1 cellular context compared by ENCODE assay signal in the genomic region with DNA sequence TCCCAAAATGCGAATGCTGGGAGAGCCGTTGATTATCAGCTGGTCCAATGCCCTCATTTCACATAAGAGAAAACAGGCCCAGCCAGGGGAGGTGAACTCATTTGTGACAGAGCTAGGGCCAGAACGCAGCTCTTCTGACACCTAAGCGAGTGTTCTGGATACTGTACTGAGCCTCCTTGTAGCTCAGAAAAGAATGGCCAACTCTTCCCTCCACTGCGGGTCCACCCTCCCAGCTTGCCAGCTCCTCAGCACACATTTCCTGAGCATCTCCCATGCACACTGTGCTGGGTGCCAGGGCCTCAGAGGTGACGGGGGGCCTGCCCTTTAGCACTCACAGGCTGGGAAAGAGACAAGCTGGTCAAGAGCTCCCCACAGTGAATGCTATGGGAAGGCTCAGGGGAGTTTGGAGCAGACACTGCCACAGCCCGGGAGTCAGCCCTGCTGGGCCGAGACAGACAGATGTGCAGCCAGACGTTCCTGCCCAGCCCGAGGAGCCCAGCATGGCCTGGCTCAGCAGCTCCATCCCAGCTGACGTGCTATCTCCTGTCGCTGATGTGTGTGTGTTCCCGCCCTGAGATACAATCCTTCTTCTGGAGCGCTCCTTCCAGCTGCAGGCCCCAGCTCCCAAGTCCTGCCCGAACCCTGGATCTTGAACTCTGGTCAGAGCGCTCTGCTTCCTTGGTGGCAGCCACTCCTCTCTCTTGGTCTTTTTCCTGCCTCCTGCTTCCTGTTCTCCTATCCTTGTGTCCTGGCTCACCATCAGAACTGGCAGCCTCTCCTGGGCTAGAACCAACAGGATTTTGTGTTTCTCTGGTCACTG.
TF ChIP-seq lines count a peak whose summit lies in the region.

No MANE protein-coding gene starts in this region.

TF ChIP-seq in HepG2, 621 proteins besides CTCF, POLR2A, EP300 and RAD21 (continued from another document and continues in another):
- TF ChIP-seq, protein P1, sequence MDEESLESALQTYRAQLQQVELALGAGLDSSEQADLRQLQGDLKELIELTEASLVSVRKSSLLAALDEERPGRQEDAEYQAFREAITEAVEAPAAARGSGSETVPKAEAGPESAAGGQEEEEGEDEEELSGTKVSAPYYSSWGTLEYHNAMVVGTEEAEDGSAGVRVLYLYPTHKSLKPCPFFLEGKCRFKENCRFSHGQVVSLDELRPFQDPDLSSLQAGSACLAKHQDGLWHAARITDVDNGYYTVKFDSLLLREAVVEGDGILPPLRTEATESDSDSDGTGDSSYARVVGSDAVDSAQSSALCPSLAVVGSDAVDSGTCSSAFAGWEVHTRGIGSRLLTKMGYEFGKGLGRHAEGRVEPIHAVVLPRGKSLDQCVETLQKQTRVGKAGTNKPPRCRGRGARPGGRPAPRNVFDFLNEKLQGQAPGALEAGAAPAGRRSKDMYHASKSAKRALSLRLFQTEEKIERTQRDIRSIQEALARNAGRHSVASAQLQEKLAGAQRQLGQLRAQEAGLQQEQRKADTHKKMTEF (CRISPR knock-in tag; IDR thresholded peaks at IDR 0.05) = no peak
- TF ChIP-seq, protein P2, sequence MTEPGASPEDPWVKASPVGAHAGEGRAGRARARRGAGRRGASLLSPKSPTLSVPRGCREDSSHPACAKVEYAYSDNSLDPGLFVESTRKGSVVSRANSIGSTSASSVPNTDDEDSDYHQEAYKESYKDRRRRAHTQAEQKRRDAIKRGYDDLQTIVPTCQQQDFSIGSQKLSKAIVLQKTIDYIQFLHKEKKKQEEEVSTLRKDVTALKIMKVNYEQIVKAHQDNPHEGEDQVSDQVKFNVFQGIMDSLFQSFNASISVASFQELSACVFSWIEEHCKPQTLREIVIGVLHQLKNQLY (CRISPR knock-in tag; IDR thresholded peaks at IDR 0.05) = no peak
- TF ChIP-seq ZNF776 (CRISPR knock-in tag; IDR thresholded peaks at IDR 0.05) (0 out of 2 replicates have a peak, but pooled peaks have one; percentile 42), NFE2 (CRISPR knock-in tag; IDR thresholded peaks at IDR 0.05) (no peak), CAMTA2 (CRISPR knock-in tag; IDR thresholded peaks at IDR 0.05; ENCODE audit: borderline replicate concordance) (peak; percentile 59; the same call in 1 of the 2 replicates), ZNF768 (CRISPR knock-in tag; IDR thresholded peaks at IDR 0.05) (peak; percentile 38; the same call in 1 of the 2 replicates), KLF9 (CRISPR knock-in tag; IDR thresholded peaks at IDR 0.05; ENCODE audit: low read depth) (no peak), HOXA7 (CRISPR knock-in tag; IDR thresholded peaks at IDR 0.05) (no peak), HNRNPL (IDR thresholded peaks at IDR 0.05; ENCODE audit: low read depth, low read length) (no peak), RNF2 (conservative IDR thresholded peaks at IDR 0.05; ENCODE audit: low read depth) (no peak)
- TF ChIP-seq, protein P3, sequence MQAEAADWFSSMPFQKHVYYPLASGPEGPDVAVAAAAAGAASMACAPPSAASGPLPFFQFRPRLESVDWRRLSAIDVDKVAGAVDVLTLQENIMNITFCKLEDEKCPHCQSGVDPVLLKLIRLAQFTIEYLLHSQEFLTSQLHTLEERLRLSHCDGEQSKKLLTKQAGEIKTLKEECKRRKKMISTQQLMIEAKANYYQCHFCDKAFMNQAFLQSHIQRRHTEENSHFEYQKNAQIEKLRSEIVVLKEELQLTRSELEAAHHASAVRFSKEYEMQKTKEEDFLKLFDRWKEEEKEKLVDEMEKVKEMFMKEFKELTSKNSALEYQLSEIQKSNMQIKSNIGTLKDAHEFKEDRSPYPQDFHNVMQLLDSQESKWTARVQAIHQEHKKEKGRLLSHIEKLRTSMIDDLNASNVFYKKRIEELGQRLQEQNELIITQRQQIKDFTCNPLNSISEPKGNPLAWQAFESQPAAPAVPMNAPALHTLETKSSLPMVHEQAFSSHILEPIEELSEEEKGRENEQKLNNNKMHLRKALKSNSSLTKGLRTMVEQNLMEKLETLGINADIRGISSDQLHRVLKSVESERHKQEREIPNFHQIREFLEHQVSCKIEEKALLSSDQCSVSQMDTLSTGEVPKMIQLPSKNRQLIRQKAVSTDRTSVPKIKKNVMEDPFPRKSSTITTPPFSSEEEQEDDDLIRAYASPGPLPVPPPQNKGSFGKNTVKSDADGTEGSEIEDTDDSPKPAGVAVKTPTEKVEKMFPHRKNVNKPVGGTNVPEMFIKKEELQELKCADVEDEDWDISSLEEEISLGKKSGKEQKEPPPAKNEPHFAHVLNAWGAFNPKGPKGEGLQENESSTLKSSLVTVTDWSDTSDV (CRISPR knock-in tag; IDR thresholded peaks at IDR 0.05) = peak; percentile 52; the same call in 1 of the 2 replicates
- TF ChIP-seq, protein P4, sequence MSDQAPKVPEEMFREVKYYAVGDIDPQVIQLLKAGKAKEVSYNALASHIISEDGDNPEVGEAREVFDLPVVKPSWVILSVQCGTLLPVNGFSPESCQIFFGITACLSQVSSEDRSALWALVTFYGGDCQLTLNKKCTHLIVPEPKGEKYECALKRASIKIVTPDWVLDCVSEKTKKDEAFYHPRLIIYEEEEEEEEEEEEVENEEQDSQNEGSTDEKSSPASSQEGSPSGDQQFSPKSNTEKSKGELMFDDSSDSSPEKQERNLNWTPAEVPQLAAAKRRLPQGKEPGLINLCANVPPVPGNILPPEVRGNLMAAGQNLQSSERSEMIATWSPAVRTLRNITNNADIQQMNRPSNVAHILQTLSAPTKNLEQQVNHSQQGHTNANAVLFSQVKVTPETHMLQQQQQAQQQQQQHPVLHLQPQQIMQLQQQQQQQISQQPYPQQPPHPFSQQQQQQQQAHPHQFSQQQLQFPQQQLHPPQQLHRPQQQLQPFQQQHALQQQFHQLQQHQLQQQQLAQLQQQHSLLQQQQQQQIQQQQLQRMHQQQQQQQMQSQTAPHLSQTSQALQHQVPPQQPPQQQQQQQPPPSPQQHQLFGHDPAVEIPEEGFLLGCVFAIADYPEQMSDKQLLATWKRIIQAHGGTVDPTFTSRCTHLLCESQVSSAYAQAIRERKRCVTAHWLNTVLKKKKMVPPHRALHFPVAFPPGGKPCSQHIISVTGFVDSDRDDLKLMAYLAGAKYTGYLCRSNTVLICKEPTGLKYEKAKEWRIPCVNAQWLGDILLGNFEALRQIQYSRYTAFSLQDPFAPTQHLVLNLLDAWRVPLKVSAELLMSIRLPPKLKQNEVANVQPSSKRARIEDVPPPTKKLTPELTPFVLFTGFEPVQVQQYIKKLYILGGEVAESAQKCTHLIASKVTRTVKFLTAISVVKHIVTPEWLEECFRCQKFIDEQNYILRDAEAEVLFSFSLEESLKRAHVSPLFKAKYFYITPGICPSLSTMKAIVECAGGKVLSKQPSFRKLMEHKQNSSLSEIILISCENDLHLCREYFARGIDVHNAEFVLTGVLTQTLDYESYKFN (CRISPR knock-in tag; conservative IDR thresholded peaks at IDR 0.05) = no peak
- TF ChIP-seq, protein P5, sequence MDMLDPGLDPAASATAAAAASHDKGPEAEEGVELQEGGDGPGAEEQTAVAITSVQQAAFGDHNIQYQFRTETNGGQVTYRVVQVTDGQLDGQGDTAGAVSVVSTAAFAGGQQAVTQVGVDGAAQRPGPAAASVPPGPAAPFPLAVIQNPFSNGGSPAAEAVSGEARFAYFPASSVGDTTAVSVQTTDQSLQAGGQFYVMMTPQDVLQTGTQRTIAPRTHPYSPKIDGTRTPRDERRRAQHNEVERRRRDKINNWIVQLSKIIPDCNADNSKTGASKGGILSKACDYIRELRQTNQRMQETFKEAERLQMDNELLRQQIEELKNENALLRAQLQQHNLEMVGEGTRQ (IDR thresholded peaks at IDR 0.05; ENCODE audit: low read depth, low read length) = no peak
- TF ChIP-seq, protein P5 (CRISPR knock-in tag; IDR thresholded peaks at IDR 0.05; ENCODE audit: borderline replicate concordance) = no peak
- TF ChIP-seq, protein P6, sequence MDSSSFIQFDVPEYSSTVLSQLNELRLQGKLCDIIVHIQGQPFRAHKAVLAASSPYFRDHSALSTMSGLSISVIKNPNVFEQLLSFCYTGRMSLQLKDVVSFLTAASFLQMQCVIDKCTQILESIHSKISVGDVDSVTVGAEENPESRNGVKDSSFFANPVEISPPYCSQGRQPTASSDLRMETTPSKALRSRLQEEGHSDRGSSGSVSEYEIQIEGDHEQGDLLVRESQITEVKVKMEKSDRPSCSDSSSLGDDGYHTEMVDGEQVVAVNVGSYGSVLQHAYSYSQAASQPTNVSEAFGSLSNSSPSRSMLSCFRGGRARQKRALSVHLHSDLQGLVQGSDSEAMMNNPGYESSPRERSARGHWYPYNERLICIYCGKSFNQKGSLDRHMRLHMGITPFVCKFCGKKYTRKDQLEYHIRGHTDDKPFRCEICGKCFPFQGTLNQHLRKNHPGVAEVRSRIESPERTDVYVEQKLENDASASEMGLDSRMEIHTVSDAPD (CRISPR knock-in tag; IDR thresholded peaks at IDR 0.05) = no peak
- TF ChIP-seq, protein P7, sequence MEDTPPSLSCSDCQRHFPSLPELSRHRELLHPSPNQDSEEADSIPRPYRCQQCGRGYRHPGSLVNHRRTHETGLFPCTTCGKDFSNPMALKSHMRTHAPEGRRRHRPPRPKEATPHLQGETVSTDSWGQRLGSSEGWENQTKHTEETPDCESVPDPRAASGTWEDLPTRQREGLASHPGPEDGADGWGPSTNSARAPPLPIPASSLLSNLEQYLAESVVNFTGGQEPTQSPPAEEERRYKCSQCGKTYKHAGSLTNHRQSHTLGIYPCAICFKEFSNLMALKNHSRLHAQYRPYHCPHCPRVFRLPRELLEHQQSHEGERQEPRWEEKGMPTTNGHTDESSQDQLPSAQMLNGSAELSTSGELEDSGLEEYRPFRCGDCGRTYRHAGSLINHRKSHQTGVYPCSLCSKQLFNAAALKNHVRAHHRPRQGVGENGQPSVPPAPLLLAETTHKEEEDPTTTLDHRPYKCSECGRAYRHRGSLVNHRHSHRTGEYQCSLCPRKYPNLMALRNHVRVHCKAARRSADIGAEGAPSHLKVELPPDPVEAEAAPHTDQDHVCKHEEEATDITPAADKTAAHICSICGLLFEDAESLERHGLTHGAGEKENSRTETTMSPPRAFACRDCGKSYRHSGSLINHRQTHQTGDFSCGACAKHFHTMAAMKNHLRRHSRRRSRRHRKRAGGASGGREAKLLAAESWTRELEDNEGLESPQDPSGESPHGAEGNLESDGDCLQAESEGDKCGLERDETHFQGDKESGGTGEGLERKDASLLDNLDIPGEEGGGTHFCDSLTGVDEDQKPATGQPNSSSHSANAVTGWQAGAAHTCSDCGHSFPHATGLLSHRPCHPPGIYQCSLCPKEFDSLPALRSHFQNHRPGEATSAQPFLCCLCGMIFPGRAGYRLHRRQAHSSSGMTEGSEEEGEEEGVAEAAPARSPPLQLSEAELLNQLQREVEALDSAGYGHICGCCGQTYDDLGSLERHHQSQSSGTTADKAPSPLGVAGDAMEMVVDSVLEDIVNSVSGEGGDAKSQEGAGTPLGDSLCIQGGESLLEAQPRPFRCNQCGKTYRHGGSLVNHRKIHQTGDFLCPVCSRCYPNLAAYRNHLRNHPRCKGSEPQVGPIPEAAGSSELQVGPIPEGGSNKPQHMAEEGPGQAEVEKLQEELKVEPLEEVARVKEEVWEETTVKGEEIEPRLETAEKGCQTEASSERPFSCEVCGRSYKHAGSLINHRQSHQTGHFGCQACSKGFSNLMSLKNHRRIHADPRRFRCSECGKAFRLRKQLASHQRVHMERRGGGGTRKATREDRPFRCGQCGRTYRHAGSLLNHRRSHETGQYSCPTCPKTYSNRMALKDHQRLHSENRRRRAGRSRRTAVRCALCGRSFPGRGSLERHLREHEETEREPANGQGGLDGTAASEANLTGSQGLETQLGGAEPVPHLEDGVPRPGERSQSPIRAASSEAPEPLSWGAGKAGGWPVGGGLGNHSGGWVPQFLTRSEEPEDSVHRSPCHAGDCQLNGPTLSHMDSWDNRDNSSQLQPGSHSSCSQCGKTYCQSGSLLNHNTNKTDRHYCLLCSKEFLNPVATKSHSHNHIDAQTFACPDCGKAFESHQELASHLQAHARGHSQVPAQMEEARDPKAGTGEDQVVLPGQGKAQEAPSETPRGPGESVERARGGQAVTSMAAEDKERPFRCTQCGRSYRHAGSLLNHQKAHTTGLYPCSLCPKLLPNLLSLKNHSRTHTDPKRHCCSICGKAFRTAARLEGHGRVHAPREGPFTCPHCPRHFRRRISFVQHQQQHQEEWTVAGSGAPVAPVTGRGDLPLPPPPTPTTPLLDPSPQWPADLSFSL (CRISPR knock-in tag; IDR thresholded peaks at IDR 0.05) = no peak
- TF ChIP-seq, protein P8, sequence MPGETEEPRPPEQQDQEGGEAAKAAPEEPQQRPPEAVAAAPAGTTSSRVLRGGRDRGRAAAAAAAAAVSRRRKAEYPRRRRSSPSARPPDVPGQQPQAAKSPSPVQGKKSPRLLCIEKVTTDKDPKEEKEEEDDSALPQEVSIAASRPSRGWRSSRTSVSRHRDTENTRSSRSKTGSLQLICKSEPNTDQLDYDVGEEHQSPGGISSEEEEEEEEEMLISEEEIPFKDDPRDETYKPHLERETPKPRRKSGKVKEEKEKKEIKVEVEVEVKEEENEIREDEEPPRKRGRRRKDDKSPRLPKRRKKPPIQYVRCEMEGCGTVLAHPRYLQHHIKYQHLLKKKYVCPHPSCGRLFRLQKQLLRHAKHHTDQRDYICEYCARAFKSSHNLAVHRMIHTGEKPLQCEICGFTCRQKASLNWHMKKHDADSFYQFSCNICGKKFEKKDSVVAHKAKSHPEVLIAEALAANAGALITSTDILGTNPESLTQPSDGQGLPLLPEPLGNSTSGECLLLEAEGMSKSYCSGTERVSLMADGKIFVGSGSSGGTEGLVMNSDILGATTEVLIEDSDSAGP (CRISPR knock-in tag; IDR thresholded peaks at IDR 0.05; ENCODE audit: borderline replicate concordance) = 0 out of 2 replicates have a peak, but pooled peaks have one; percentile 61
- TF ChIP-seq, protein P9, sequence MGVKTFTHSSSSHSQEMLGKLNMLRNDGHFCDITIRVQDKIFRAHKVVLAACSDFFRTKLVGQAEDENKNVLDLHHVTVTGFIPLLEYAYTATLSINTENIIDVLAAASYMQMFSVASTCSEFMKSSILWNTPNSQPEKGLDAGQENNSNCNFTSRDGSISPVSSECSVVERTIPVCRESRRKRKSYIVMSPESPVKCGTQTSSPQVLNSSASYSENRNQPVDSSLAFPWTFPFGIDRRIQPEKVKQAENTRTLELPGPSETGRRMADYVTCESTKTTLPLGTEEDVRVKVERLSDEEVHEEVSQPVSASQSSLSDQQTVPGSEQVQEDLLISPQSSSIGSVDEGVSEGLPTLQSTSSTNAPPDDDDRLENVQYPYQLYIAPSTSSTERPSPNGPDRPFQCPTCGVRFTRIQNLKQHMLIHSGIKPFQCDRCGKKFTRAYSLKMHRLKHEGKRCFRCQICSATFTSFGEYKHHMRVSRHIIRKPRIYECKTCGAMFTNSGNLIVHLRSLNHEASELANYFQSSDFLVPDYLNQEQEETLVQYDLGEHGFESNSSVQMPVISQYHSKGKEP (CRISPR knock-in tag; IDR thresholded peaks at IDR 0.05) = no peak
- TF ChIP-seq, protein P10, sequence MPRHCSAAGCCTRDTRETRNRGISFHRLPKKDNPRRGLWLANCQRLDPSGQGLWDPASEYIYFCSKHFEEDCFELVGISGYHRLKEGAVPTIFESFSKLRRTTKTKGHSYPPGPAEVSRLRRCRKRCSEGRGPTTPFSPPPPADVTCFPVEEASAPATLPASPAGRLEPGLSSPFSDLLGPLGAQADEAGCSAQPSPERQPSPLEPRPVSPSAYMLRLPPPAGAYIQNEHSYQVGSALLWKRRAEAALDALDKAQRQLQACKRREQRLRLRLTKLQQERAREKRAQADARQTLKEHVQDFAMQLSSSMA (CRISPR knock-in tag; IDR thresholded peaks at IDR 0.05) = 0 out of 2 replicates have a peak, but pooled peaks have one; percentile 26
